Comparison of ENCODE assay signal across 17 cellular contexts in the genomic region with DNA sequence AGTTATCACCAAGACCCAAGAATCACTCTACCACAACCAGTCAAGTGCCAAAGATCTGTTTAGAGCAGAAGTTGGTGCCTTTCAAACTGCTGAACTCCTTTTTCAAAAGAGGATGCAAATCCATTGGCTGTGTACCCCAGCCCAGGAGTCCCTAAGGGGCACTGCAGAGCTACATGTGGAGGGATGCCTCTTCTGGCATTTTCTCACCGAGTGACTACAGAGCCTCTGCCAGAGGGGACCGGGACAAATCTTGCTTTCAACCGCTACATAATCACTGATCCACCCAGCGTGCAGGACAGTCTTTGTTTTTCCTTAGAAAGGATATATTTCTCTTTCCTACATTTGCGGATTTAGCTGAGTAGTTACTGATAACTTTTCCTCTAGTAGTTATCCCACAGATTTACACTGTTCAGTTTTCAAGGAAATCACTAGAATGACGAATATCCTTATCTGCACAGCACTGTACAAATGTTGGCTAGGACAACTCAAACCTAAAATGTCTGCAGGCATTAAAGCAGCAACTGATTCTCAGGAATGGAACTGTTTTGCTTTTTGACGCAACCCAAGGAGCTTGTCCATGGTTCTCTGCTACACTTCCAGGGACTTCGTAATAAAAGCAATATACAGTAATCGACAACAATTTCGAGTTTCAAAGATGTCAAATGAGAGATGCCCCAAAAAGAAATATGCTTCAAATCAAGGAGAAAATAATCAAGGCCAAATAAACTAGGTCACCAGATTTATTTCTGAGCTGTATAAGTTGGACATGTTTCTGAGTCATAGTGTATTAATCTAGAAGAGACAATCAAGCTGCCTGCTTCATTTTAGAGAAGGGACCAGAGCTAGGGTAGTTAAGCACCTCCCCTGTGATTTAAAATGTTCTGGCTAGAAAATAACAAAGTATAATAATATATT. TPM values are rescaled to one million over a fixed set of nuclear protein-coding genes. Genes with fewer than 3 reads are reported as not detected.
A peak's percentile ranks its signal among the peaks of the same experiment; 100 is the strongest.
DNase-seq lines count a peak whose midpoint lies in the region; ATAC-seq and TF ChIP-seq lines count a peak whose summit lies in the region.
"Had no signal": no experiment of that assay in that cellular context is flagged by ENCODE, and none has a peak within 500 bp of the region (broad histone marks: within the 10 kb centered on the region; RNA-seq: fewer than 3 reads in every experiment).

No MANE protein-coding gene starts in this region.

- no peak overlapping the region for H2AFZ ChIP-seq in fibroblast of lung (ENCODE audit: low read length)

- TF ChIP-seq CTCF in fibroblast of lung (conservative IDR thresholded peaks at IDR 0.05 in 1 of 2, IDR thresholded peaks at IDR 0.05 in 1 of 2; ENCODE audit: low read depth in 1 of 2, low read length in 2 of 2) (no peak), nephron (IDR thresholded peaks at IDR 0.05; ENCODE audit: unreplicated experiment in 3 of 3) (no peak)

- H3K27me3 ChIP-seq in fibroblast of lung (ENCODE audit: control insufficient read depth, insufficient read depth, low read length): no peaks in the 10 kb centered on the region

- no peaks in the 10 kb centered on the region for H3K36me3 ChIP-seq in fibroblast of lung (ENCODE audit: control insufficient read depth, insufficient read depth, low read length)

- no peak overlapping the region for H3K9ac ChIP-seq in fibroblast of lung (ENCODE audit: insufficient read depth, low read length)

- H3K79me2 ChIP-seq in fibroblast of lung (ENCODE audit: control insufficient read depth, insufficient read depth, low read length): no peaks in the 10 kb centered on the region

- H3K4me3 Mint-ChIP-seq in nephron: peak overlapping the region in 2 of 3 experiments; percentile 2 to 32
- H3K4me3 Mint-ChIP-seq: stimulated activated memory B cell treated with anti-CD40 and anti-IgM and Interleukin-4, amounts not matched to agents 10 μg/mL and 1 μg/mL and 100 μg/mL, for 72 hours had no signal

- H3K36me3 Mint-ChIP-seq in nephron (ENCODE audit: low read depth): no peaks in the 10 kb centered on the region
- H3K36me3 Mint-ChIP-seq: stimulated activated memory B cell treated with anti-CD40 and anti-IgM and Interleukin-4, amounts not matched to agents 10 μg/mL and 1 μg/mL and 100 μg/mL, for 72 hours had no signal

- no peak overlapping the region for H3K4me3 ChIP-seq in fibroblast of lung (replicated peaks in 1 of 4; ENCODE audit: control extremely low read depth in 1 of 4, insufficient read depth in 1 of 4, low read depth in 3 of 4, low read length in 4 of 4)
- H3K4me3 ChIP-seq: skin epidermis had no signal

- H3K4me2 ChIP-seq in fibroblast of lung (ENCODE audit: extremely low read depth, insufficient read depth, low read length): peak overlapping the region; percentile 35

- H3K4me1 ChIP-seq in fibroblast of lung (ENCODE audit: control insufficient read depth, extremely low read depth, insufficient read depth, low read length): no peaks in the 10 kb centered on the region

- H4K20me1 ChIP-seq in fibroblast of lung (ENCODE audit: control insufficient read depth, extremely low read depth, insufficient read depth, low read length): no peaks in the 10 kb centered on the region

- intact Hi-C loops in posterior vena cava (cut with DNase I): no loop called here

- H3K4me1 Mint-ChIP-seq in nephron: peaks cover 63% of the 10 kb centered on the region

- ATAC-seq in GM21447 (IDR thresholded peaks at IDR 0.05; ENCODE audit: unreplicated experiment): no peak
- ATAC-seq in HG03108 (IDR thresholded peaks at IDR 0.05; ENCODE audit: unreplicated experiment): no peak
- ATAC-seq: activated CD4-positive, CD25-positive, alpha-beta regulatory T cell treated with anti-CD3 and anti-CD28 coated beads, Interleukin-2, amount 50 U/mL, for 24 hours; stimulated activated memory B cell treated with anti-CD40 and anti-IgM and Interleukin-4, amounts not matched to agents 10 μg/mL and 1 μg/mL and 100 μg/mL, for 72 hours had no signal

- H3K9me3 Mint-ChIP-seq in nephron: no peaks in the 10 kb centered on the region
- H3K9me3 Mint-ChIP-seq: stimulated activated memory B cell treated with anti-CD40 and anti-IgM and Interleukin-4, amounts not matched to agents 10 μg/mL and 1 μg/mL and 100 μg/mL, for 72 hours had no signal

- no peaks in the 10 kb centered on the region for H3K27me3 Mint-ChIP-seq in nephron (ENCODE audit: low read depth)

- peak overlapping the region; percentile 69 to 80 (median 77) for H3K27ac Mint-ChIP-seq in nephron
- H3K27ac Mint-ChIP-seq: stimulated activated memory B cell treated with anti-CD40 and anti-IgM and Interleukin-4, amounts not matched to agents 10 μg/mL and 1 μg/mL and 100 μg/mL, for 72 hours had no signal

- peak; percentile 17 for DNase-seq in AG08395 (ENCODE audit: low spot score)
- peak; percentile 33 to 44 for DNase-seq in fibroblast of lung (ENCODE audit: low read depth in 2 of 2)
- no peak for DNase-seq in middle frontal gyrus (ENCODE audit: extremely low spot score, low spot score)
- no peak for DNase-seq in posterior vena cava (ENCODE audit: low spot score)
- DNase-seq: activated gamma-delta T cell, islet precursor cell, NCI-H1436, NCI-H226, SHP77, T-helper 2 cell had no signal

- no peaks in the 10 kb centered on the region for H3K9me3 ChIP-seq in fibroblast of lung (ENCODE audit: control insufficient read depth, insufficient read depth, low read depth, low read length)

- H3K27ac ChIP-seq in angular gyrus (ENCODE audit: low read depth, low read length) (peak overlapping the region; percentile 39), fibroblast of lung (ENCODE audit: insufficient read depth, low read length) (no peak overlapping the region)

RNA-seq across cellular contexts. Expression of a gene that starts 24.1 kb away (rescaled TPM):
- total RNA-seq in fibroblast of lung (29.9 and 37.0 TPM in 2 replicates), posterior vena cava (10 to 100 TPM; 48.2 to 82.9 TPM)
- 3.1 and 34.0 TPM in 2 replicates for polyA plus RNA-seq in fibroblast of lung
- polyA plus RNA-seq in fibroblast of lung (2012): 2.8 and 28.8 TPM in 2 replicates
- 59.3 TPM in 1 of 2 replicates, not detected in the other for polyA minus RNA-seq in fibroblast of lung (ENCODE audit: low replicate concordance)

Comparison
In these comparisons a context has a peak if more than half of its experiments do, and no peak if none do; other contexts are left out.
1. DNase-seq: peak in AG08395 (single experiment) and fibroblast of lung (2 of 2); none in middle frontal gyrus (single experiment) and posterior vena cava (single experiment).